Comparison of ENCODE assay signal across 9 cellular contexts in genomic region chrX:149525389-149525788, GRCh38. TPM values are rescaled to one million over a fixed set of nuclear protein-coding genes. Genes with fewer than 3 reads are reported as not detected.
DNase-seq lines count a peak whose midpoint lies in the region; ATAC-seq and TF ChIP-seq lines count a peak whose summit lies in the region.
"Not testable (repeated sequence)": the region's sequence is repeated elsewhere in the genome, so short reads cannot be mapped to it uniquely, and the experiment has no call there.
"Had no signal": no experiment of that assay in that cellular context is flagged by ENCODE, and none has a peak within 500 bp of the region (broad histone marks: within the 10 kb centered on the region; RNA-seq: fewer than 3 reads in every experiment).

No MANE protein-coding gene starts in this region.

- not testable (repeated sequence) for H3K9me3 Mint-ChIP-seq in activated CD4-positive, alpha-beta T cell treated with anti-CD3 and anti-CD28 coated beads for 36 hours (ENCODE audit: low read depth); central memory CD8-positive, alpha-beta T cell

- not testable (repeated sequence) for H3K27ac Mint-ChIP-seq in activated CD4-positive, alpha-beta T cell treated with anti-CD3 and anti-CD28 coated beads for 36 hours
- peak overlapping the region; percentile 96 for H3K27ac Mint-ChIP-seq in central memory CD8-positive, alpha-beta T cell (ENCODE audit: low read depth)

- ATAC-seq in GM21786 (IDR thresholded peaks at IDR 0.05; ENCODE audit: unreplicated experiment), result peak; percentile 90
- peak; percentile 93 for ATAC-seq in HG03571 (IDR thresholded peaks at IDR 0.05; ENCODE audit: unreplicated experiment)
- peak; percentile 92 for ATAC-seq in activated CD4-positive, alpha-beta T cell treated with anti-CD3 and anti-CD28 coated beads for 36 hours
- ATAC-seq in central memory CD8-positive, alpha-beta T cell (replicated peaks; ENCODE audit: extremely low read depth, poor library complexity, severe bottlenecking), result peak; percentile 84
- peak; percentile 85 to 94 for ATAC-seq in lower lobe of right lung

- CTCF ChIA-PET in activated CD4-positive, alpha-beta T cell treated with anti-CD3 and anti-CD28 coated beads for 36 hours (lab: Charles Lee), result not testable (repeated sequence)

- not testable (repeated sequence) for H3K27me3 Mint-ChIP-seq in activated CD4-positive, alpha-beta T cell treated with anti-CD3 and anti-CD28 coated beads for 36 hours; central memory CD8-positive, alpha-beta T cell

- H3K4me1 ChIP-seq in lower lobe of right lung, result not testable (repeated sequence)

- POLR2A ChIA-PET in activated CD4-positive, alpha-beta T cell treated with anti-CD3 and anti-CD28 coated beads for 36 hours (lab: Charles Lee), result interaction anchor here (1.1 kb wide), 1 partner anchor 20 kb away, joined by 3 read pairs; the partner anchor contains the start of gene IDS

- not testable (repeated sequence) for H3K27ac ChIP-seq in lower lobe of right lung

- TF ChIP-seq CTCF in lower lobe of right lung (IDR thresholded peaks at IDR 0.05), result not testable (repeated sequence)

- H3K4me1 Mint-ChIP-seq in activated CD4-positive, alpha-beta T cell treated with anti-CD3 and anti-CD28 coated beads for 36 hours, result peaks cover 39% of the 10 kb centered on the region
- peaks cover 27% of the 10 kb centered on the region for H3K4me1 Mint-ChIP-seq in central memory CD8-positive, alpha-beta T cell

- DNase-seq in GDM1 (lab: John Stamatoyannopoulos, UW), result peak; percentile 74
- DNase-seq in NK-92 treated with Interleukin-12 subunit alpha and Interleukin-12 subunit beta, amount 100 ng/mL, for 24 hours (lab: John Stamatoyannopoulos, UW), result peak; percentile 26
- peak; percentile 79 for DNase-seq in activated CD4-positive, alpha-beta T cell treated with anti-CD3 and anti-CD28 coated beads for 36 hours
- DNase-seq in central memory CD8-positive, alpha-beta T cell (ENCODE audit: low spot score in 2 of 2), result peak in 1 of 2 donors; percentile 70
- DNase-seq in lower lobe of right lung, result peak; percentile 71
- peak; percentile 40 to 70 (median 63) for DNase-seq in stimulated activated naive CD4-positive, alpha-beta T cell (lab: John Stamatoyannopoulos, UW)

- H3K4me3 Mint-ChIP-seq in activated CD4-positive, alpha-beta T cell treated with anti-CD3 and anti-CD28 coated beads for 36 hours, result not testable (repeated sequence)
- H3K4me3 Mint-ChIP-seq in central memory CD8-positive, alpha-beta T cell, result peak overlapping the region; percentile 60

- H3K36me3 ChIP-seq in lower lobe of right lung, result not testable (repeated sequence)

- H3K36me3 Mint-ChIP-seq in activated CD4-positive, alpha-beta T cell treated with anti-CD3 and anti-CD28 coated beads for 36 hours (ENCODE audit: low read depth), result not testable (repeated sequence)
- H3K36me3 Mint-ChIP-seq in central memory CD8-positive, alpha-beta T cell (ENCODE audit: insufficient read depth), result peaks cover 17% of the 10 kb centered on the region

- H3K27me3 ChIP-seq in lower lobe of right lung (ENCODE audit: low read depth), result not testable (repeated sequence)

- not testable (repeated sequence) for H3K4me3 ChIP-seq in lower lobe of right lung

- intact Hi-C loops in activated CD4-positive, alpha-beta T cell treated with anti-CD3 and anti-CD28 coated beads for 36 hours (cut with DNase I, micrococcal nuclease), result loop anchor here in 1 of 2 experiments (5.0 kb wide), 2 partner anchors 107 to 302 kb away; partner anchors contain the start of gene TMEM185A
- intact Hi-C loops in lower lobe of right lung (cut with DNase I), result not testable (repeated sequence)

- H3K9me3 ChIP-seq in lower lobe of right lung, result not testable (repeated sequence)

RNA-seq across cellular contexts. Expression of gene EOLA1, which starts 15.4 kb away (rescaled TPM):
- 10 to 100 TPM; 29.4 to 37.4 TPM for total RNA-seq in activated CD4-positive, alpha-beta T cell treated with anti-CD3 and anti-CD28 coated beads for 36 hours
- 19.8 TPM for total RNA-seq in lower lobe of right lung

RNA-seq across cellular contexts. Expression of gene IDS, which starts 20.3 kb away (rescaled TPM):
- total RNA-seq in activated CD4-positive, alpha-beta T cell treated with anti-CD3 and anti-CD28 coated beads for 36 hours, result 10 to 100 TPM; 52.6 to 64.3 TPM
- total RNA-seq in lower lobe of right lung, result 88.6 TPM

RNA-seq across cellular contexts. Expression of gene HSFX3, which starts 24.3 kb away (rescaled TPM):
- not detected for total RNA-seq in activated CD4-positive, alpha-beta T cell treated with anti-CD3 and anti-CD28 coated beads for 36 hours
- total RNA-seq in lower lobe of right lung, result not detected
- total RNA-seq: pulmonary artery endothelial cell had no signal
